ENCODE assay signal across 1 cellular context in the genomic region with DNA sequence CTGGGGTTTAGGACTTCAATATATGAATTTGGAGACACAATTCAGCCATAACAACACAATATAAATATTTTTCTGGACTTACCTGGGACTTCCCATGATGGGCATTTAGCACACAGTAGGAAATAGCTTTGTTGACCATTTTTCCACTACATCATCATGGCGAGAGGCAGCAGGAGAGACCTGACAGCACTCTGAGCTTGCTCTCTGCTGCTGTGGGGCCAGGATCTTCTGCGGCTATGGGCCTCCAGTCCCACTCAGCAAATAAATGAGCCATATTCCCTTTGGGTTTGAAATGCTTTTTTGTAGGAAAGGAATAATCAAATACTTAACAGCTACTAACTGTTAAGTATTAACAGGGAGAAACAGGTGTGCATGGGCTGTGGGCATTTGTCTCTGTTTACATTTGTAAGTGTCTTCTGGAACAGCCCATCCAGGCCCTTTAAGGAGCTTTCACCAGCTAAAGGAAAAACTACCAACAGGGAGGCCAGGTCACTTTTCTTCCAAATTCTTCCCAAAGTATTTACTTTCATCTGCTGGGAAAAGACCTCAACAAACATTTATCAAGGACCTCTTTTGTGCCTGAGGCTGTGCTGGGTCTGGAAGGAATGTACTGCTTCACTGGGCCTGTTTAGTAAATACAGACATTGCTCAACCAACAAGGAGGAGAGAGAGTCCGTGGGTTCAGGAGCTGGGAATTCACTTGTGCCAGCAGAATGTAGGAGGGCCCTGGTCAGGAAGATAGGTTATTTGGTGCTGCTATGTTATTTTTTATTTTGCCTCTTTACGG.
TF ChIP-seq lines count a peak whose summit lies in the region.

No MANE protein-coding gene starts in this region.

TF ChIP-seq in A549, 52 proteins besides CTCF, POLR2A, EP300 and RAD21 (continued from another document):
- TF ChIP-seq HEYL (CRISPR knock-in tag; IDR thresholded peaks at IDR 0.05) (no peak), RNF2 (IDR thresholded peaks at IDR 0.05; ENCODE audit: borderline replicate concordance, low read depth) (no peak)
TF ChIP-seq in A549: peak in this region for 0.
